ENCODE assay signal across 19 cellular contexts in genomic region chr2:217360111-217360510, GRCh38.
A peak's percentile ranks its signal among the peaks of the same experiment; 100 is the strongest.
DNase-seq lines count a peak whose midpoint lies in the region; ATAC-seq and TF ChIP-seq lines count a peak whose summit lies in the region.
"Had no signal": no experiment of that assay in that cellular context is flagged by ENCODE, and none has a peak within 500 bp of the region (broad histone marks: within the 10 kb centered on the region; RNA-seq: fewer than 3 reads in every experiment).

No MANE protein-coding gene starts in this region.

- no peak overlapping the region for H4K5ac ChIP-seq in mesendoderm (ENCODE audit: low read length)

- H3K4me3 ChIP-seq in GM23248 (no peak overlapping the region), ascending aorta (no peak overlapping the region), mesendoderm (ENCODE audit: low read length) (no peak overlapping the region), thoracic aorta (no peak overlapping the region), psoas muscle (no peak overlapping the region)
- H3K4me3 ChIP-seq: lung had no signal

- intact Hi-C loops in ascending aorta (cut with DNase I) (loop anchor here (2.0 to 5.0 kb wide), 5 partner anchors 72 to 253 kb away; no protein-coding TSS in a partner anchor), psoas muscle (cut with DNase I) (no loop called here)
- intact Hi-C loops in activated CD4-positive, alpha-beta T cell treated with anti-CD3 and anti-CD28 coated beads, Interleukin-2, amount 10 ng/mL, durations not matched to agents 24 days and 14 days (cut with micrococcal nuclease): no loop called here

- H3K23ac ChIP-seq in mesendoderm (ENCODE audit: low read length): peak overlapping the region; percentile 32

- ATAC-seq in thoracic aorta (ENCODE audit: insufficient number of reproducible peaks, low FRiP score, low read depth) (no peak), psoas muscle (no peak), HG02588 (IDR thresholded peaks at IDR 0.05; ENCODE audit: unreplicated experiment) (no peak)
- ATAC-seq: activated CD8-positive, alpha-beta T cell treated with anti-CD3 and anti-CD28 coated beads for 36 hours; naive thymus-derived CD8-positive, alpha-beta T cell had no signal

- no peaks in the 10 kb centered on the region for H4K20me1 ChIP-seq in GM23248 (ENCODE audit: insufficient read depth)

- H3K9ac ChIP-seq in GM23248 (no peak overlapping the region), mesendoderm (ENCODE audit: low read length) (no peak overlapping the region)
- H3K9ac ChIP-seq: parathyroid adenoma had no signal

- H3K9me3 Mint-ChIP-seq in activated CD4-positive, alpha-beta T cell treated with anti-CD3 and anti-CD28 coated beads, Interleukin-2, amount 10 ng/mL, durations not matched to agents 24 days and 14 days: peaks cover 6% of the 10 kb centered on the region
- H3K9me3 Mint-ChIP-seq: activated CD8-positive, alpha-beta T cell treated with anti-CD3 and anti-CD28 coated beads for 36 hours; activated naive CD4-positive, alpha-beta T cell treated with anti-CD3 and anti-CD28 coated beads for 36 hours; naive thymus-derived CD8-positive, alpha-beta T cell had no signal

- no peak overlapping the region for H3K56ac ChIP-seq in mesendoderm (ENCODE audit: low read length)

- H3K36me3 ChIP-seq in GM23248 (ENCODE audit: low read depth) (no peaks in the 10 kb centered on the region), ascending aorta (no peaks in the 10 kb centered on the region), mesendoderm (ENCODE audit: control insufficient read depth, insufficient read depth, low read length) (no peaks in the 10 kb centered on the region), thoracic aorta (no peaks in the 10 kb centered on the region), psoas muscle (ENCODE audit: insufficient read depth in 1 of 2, low read depth in 1 of 2) (no peaks in the 10 kb centered on the region)

- no peak overlapping the region for H3K27ac Mint-ChIP-seq in activated CD4-positive, alpha-beta T cell treated with anti-CD3 and anti-CD28 coated beads, Interleukin-2, amount 10 ng/mL, durations not matched to agents 24 days and 14 days
- H3K27ac Mint-ChIP-seq: activated CD8-positive, alpha-beta T cell treated with anti-CD3 and anti-CD28 coated beads for 36 hours; activated naive CD4-positive, alpha-beta T cell treated with anti-CD3 and anti-CD28 coated beads for 36 hours; naive thymus-derived CD8-positive, alpha-beta T cell had no signal

- H3K4ac ChIP-seq in mesendoderm (ENCODE audit: low read depth, low read length): no peak overlapping the region

- no peaks in the 10 kb centered on the region for H3K36me3 Mint-ChIP-seq in activated CD4-positive, alpha-beta T cell treated with anti-CD3 and anti-CD28 coated beads, Interleukin-2, amount 10 ng/mL, durations not matched to agents 24 days and 14 days (ENCODE audit: low read depth)

- DNase-seq in GM23248: no peak
- no peak for DNase-seq in ascending aorta (ENCODE audit: low spot score in 2 of 2)
- no peak for DNase-seq in mesendoderm
- no peak for DNase-seq in thoracic aorta (ENCODE audit: low spot score)
- DNase-seq in psoas muscle: no peak
- no peak for DNase-seq in activated CD4-positive, alpha-beta T cell treated with anti-CD3 and anti-CD28 coated beads, Interleukin-2, amount 10 ng/mL, durations not matched to agents 24 days and 14 days
- DNase-seq in KBM-7: no peak
- DNase-seq: activated CD8-positive, alpha-beta T cell treated with anti-CD3 and anti-CD28 coated beads for 36 hours; activated naive CD4-positive, alpha-beta T cell treated with anti-CD3 and anti-CD28 coated beads for 36 hours; activated T-cell treated with anti-CD3 and anti-CD28 coated beads, Interleukin-2, amount 50 U/mL, for 1 hour; cerebellar nuclear complex; effector CD8-positive, alpha-beta T cell; naive thymus-derived CD8-positive, alpha-beta T cell; NCI-H1105; small intestine; stimulated activated CD4-positive, alpha-beta T cell treated with anti-CD3 and anti-CD28 coated beads, Interleukin-4, amount 100 ng/mL, for 24 hours had no signal

- no peaks in the 10 kb centered on the region for H3K4me1 Mint-ChIP-seq in activated CD4-positive, alpha-beta T cell treated with anti-CD3 and anti-CD28 coated beads, Interleukin-2, amount 10 ng/mL, durations not matched to agents 24 days and 14 days

- H3K4me2 ChIP-seq in GM23248 (ENCODE audit: unreplicated experiment) (peak overlapping the region; percentile 54), mesendoderm (ENCODE audit: low read length) (no peak overlapping the region)

- peaks cover 4% of the 10 kb centered on the region; the same call in 1 of the 2 replicates for H3K9me2 ChIP-seq in GM23248 (ENCODE audit: insufficient read depth)

- H3K27me3 ChIP-seq in GM23248 (replicated peaks; ENCODE audit: insufficient read depth) (no peaks in the 10 kb centered on the region), ascending aorta (no peaks in the 10 kb centered on the region), mesendoderm (ENCODE audit: insufficient read depth, low read length, poor library complexity) (no peaks in the 10 kb centered on the region), thoracic aorta (replicated peaks; ENCODE audit: insufficient read depth) (no peaks in the 10 kb centered on the region), psoas muscle (ENCODE audit: insufficient read depth in 3 of 3, low read length in 2 of 3) (no peaks in the 10 kb centered on the region)

- H3K18ac ChIP-seq in mesendoderm (ENCODE audit: low read length): no peak overlapping the region

- no peak overlapping the region for H4K8ac ChIP-seq in mesendoderm (ENCODE audit: low read depth, low read length)

- no peak overlapping the region for H3K27ac ChIP-seq in GM23248
- H3K27ac ChIP-seq in ascending aorta: peak overlapping the region; percentile 83 to 86
- no peak overlapping the region for H3K27ac ChIP-seq in mesendoderm (ENCODE audit: low read depth, low read length)
- H3K27ac ChIP-seq in thoracic aorta: peak overlapping the region; percentile 76 to 85
- no peak overlapping the region for H3K27ac ChIP-seq in psoas muscle
- H3K27ac ChIP-seq: parathyroid adenoma had no signal

- no peaks in the 10 kb centered on the region for H3K79me2 ChIP-seq in GM23248 (ENCODE audit: insufficient read depth)
- no peaks in the 10 kb centered on the region for H3K79me2 ChIP-seq in mesendoderm (ENCODE audit: control insufficient read depth, insufficient read depth, low read length)
- H3K79me2 ChIP-seq: parathyroid adenoma had no signal

- no peak overlapping the region for H2AK5ac ChIP-seq in mesendoderm (ENCODE audit: low read length)

- in situ Hi-C loops in GM23248 (cut with MboI) (no loop called here), KBM-7 (cut with MboI; ENCODE audit: low pct_unique_long_range_greater_than_20kb, low sequenced_read_pairs) (no loop called here)

- H2AFZ ChIP-seq in GM23248: no peak overlapping the region
- H2AFZ ChIP-seq: parathyroid adenoma had no signal

- WGBS in GM23248 (ENCODE audit: low coverage in 1 of 2, low lambda C conversion rate in 2 of 2, missing lambda C conversion rate in 2 of 2), 2 experiments: 11 to 17% methylated on average over 2 of the region's 2 CpGs
- WGBS in mesendoderm (ENCODE audit: extremely low coverage, insufficient coverage, low lambda C conversion rate): no CpG with 5 or more reads among the region's 2 CpGs
- 19 to 42% (median 22%) methylated on average over 2 of the region's 2 CpGs for WGBS in psoas muscle, 3 donors

- H2BK15ac ChIP-seq in mesendoderm (replicated peaks; ENCODE audit: low read depth): no peak overlapping the region

- peaks cover 2% of the 10 kb centered on the region for H3K27me3 Mint-ChIP-seq in activated CD4-positive, alpha-beta T cell treated with anti-CD3 and anti-CD28 coated beads, Interleukin-2, amount 10 ng/mL, durations not matched to agents 24 days and 14 days
- H3K27me3 Mint-ChIP-seq: activated CD8-positive, alpha-beta T cell treated with anti-CD3 and anti-CD28 coated beads for 36 hours had no signal

- no peaks in the 10 kb centered on the region for H3K9me3 ChIP-seq in GM23248 (ENCODE audit: low read depth)
- H3K9me3 ChIP-seq in ascending aorta: no peaks in the 10 kb centered on the region
- no peaks in the 10 kb centered on the region for H3K9me3 ChIP-seq in thoracic aorta
- H3K9me3 ChIP-seq in psoas muscle: no peaks in the 10 kb centered on the region

- H3K4me3 Mint-ChIP-seq in activated CD4-positive, alpha-beta T cell treated with anti-CD3 and anti-CD28 coated beads, Interleukin-2, amount 10 ng/mL, durations not matched to agents 24 days and 14 days: no peak overlapping the region
- H3K4me3 Mint-ChIP-seq: activated CD8-positive, alpha-beta T cell treated with anti-CD3 and anti-CD28 coated beads for 36 hours; activated naive CD4-positive, alpha-beta T cell treated with anti-CD3 and anti-CD28 coated beads for 36 hours; naive thymus-derived CD8-positive, alpha-beta T cell had no signal

- H3F3A ChIP-seq in GM23248 (ENCODE audit: insufficient read depth): peaks cover 16% of the 10 kb centered on the region; the same call in 1 of the 2 replicates

- no peak for TF ChIP-seq CTCF in ascending aorta (IDR thresholded peaks at IDR 0.05)
- TF ChIP-seq CTCF in thoracic aorta (IDR thresholded peaks at IDR 0.05): no peak
- TF ChIP-seq CTCF in psoas muscle (IDR thresholded peaks at IDR 0.05): no peak

- no peaks in the 10 kb centered on the region for H3K79me1 ChIP-seq in mesendoderm (ENCODE audit: low read length)

- no peak overlapping the region for H2BK5ac ChIP-seq in mesendoderm (ENCODE audit: low read length)

- no peak overlapping the region for H2BK120ac ChIP-seq in mesendoderm (ENCODE audit: low read depth, low read length)

- peaks cover 38% of the 10 kb centered on the region for H3K4me1 ChIP-seq in GM23248 (ENCODE audit: insufficient read depth)
- H3K4me1 ChIP-seq in ascending aorta: peaks cover 18 to 59% of the 10 kb centered on the region in 2 donors
- H3K4me1 ChIP-seq in mesendoderm (ENCODE audit: control insufficient read depth, low read depth, low read length): no peaks in the 10 kb centered on the region
- H3K4me1 ChIP-seq in thoracic aorta (ENCODE audit: control insufficient read depth in 1 of 2, low read depth in 2 of 2): peaks cover 42 to 88% of the 10 kb centered on the region in 2 donors
- H3K4me1 ChIP-seq in psoas muscle: peaks cover 15% of the 10 kb centered on the region

Comparison
In these comparisons a context has a peak if more than half of its experiments do, and no peak if none do; other contexts are left out.
1. H3K27ac ChIP-seq: peak in ascending aorta (2 of 2) and thoracic aorta (2 of 2); none in GM23248 (single experiment), mesendoderm (single experiment) and psoas muscle (single experiment).